9 cellular contexts compared by ENCODE assay signal in genomic region chr12:47807338-47807737, GRCh38. TPM values are rescaled to one million over a fixed set of nuclear protein-coding genes. Genes with fewer than 3 reads are reported as not detected.
A peak's percentile ranks its signal among the peaks of the same experiment; 100 is the strongest.
DNase-seq lines count a peak whose midpoint lies in the region; ATAC-seq and TF ChIP-seq lines count a peak whose summit lies in the region.
"Had no signal": no experiment of that assay in that cellular context is flagged by ENCODE, and none has a peak within 500 bp of the region (broad histone marks: within the 10 kb centered on the region; RNA-seq: fewer than 3 reads in every experiment).

No MANE protein-coding gene starts in this region.

- H3K36me3 Mint-ChIP-seq in CD14-positive monocyte = peaks cover 28 to 41% of the 10 kb centered on the region in 2 donors
- peaks cover 10% of the 10 kb centered on the region for H3K36me3 Mint-ChIP-seq in osteocyte (ENCODE audit: unreplicated experiment)

- peak overlapping the region; percentile 78 for H3K27ac ChIP-seq in OCI-LY3 (ENCODE audit: low read length)
- peak overlapping the region; percentile 92 to 99 (median 98) for H3K27ac ChIP-seq in esophagus muscularis mucosa (replicated peaks in 1 of 4)

- H3K9me3 Mint-ChIP-seq in CD14-positive monocyte (no peaks in the 10 kb centered on the region), osteocyte (ENCODE audit: unreplicated experiment) (no peaks in the 10 kb centered on the region)

- H3K36me3 ChIP-seq in OCI-LY3 (replicated peaks; ENCODE audit: low read depth, low read length) (peaks cover 10% of the 10 kb centered on the region), esophagus muscularis mucosa (peaks cover 0 to 20% (median 7%) of the 10 kb centered on the region in 4 donors)

- TF ChIP-seq CTCF in CD14-positive monocyte (IDR thresholded peaks at IDR 0.05) (no peak), OCI-LY3 (IDR thresholded peaks at IDR 0.05; ENCODE audit: low read depth, low read length) (no peak), esophagus muscularis mucosa (IDR thresholded peaks at IDR 0.05) (no peak), osteocyte (IDR thresholded peaks at IDR 0.05) (no peak)

- WGBS in esophagus muscularis mucosa = 32% methylated on average over 5 of the region's 5 CpGs

- H3K4me1 ChIP-seq in OCI-LY3 (ENCODE audit: low read length) = peaks cover 87% of the 10 kb centered on the region
- peaks cover 100% of the 10 kb centered on the region in 4 donors for H3K4me1 ChIP-seq in esophagus muscularis mucosa

- intact Hi-C loops in CD14-positive monocyte (cut with micrococcal nuclease) (no loop called here), esophagus muscularis mucosa (cut with DNase I) (no loop called here)

- no peak overlapping the region for H3K4me3 Mint-ChIP-seq in CD14-positive monocyte
- no peak overlapping the region for H3K4me3 Mint-ChIP-seq in osteocyte (ENCODE audit: unreplicated experiment)

- peak overlapping the region in 5 of 7 donors; percentile 24 to 94 (median 63) for H3K27ac Mint-ChIP-seq in CD14-positive monocyte
- peak overlapping the region; percentile 86 for H3K27ac Mint-ChIP-seq in osteocyte (ENCODE audit: unreplicated experiment)

- peak overlapping the region; percentile 48 for H3K9ac ChIP-seq in OCI-LY3 (ENCODE audit: low read length)

- H3K9me3 ChIP-seq in OCI-LY3 (ENCODE audit: insufficient read depth, low read length) (no peaks in the 10 kb centered on the region), esophagus muscularis mucosa (no peaks in the 10 kb centered on the region)

- no peaks in the 10 kb centered on the region for H4K20me1 ChIP-seq in OCI-LY3 (ENCODE audit: insufficient read depth, low read length)

- H3K4me2 ChIP-seq in OCI-LY3 (ENCODE audit: low read length) = peak overlapping the region; percentile 95

- DNase-seq in CD14-positive monocyte (ENCODE audit: low spot score) = peak; percentile 19
- DNase-seq in esophagus muscularis mucosa (ENCODE audit: extremely low spot score) = no peak
- no peak for DNase-seq in osteocyte (ENCODE audit: extremely low spot score, unreplicated experiment)
- DNase-seq in OCI-M1 (lab: John Stamatoyannopoulos, UW) = no peak
- no peak for DNase-seq in NOMO-1 treated with DMSO at 0.1 percent for 48 hours (lab: John Stamatoyannopoulos, UW; ENCODE audit: unreplicated experiment)
- DNase-seq: NCI-H2081 treated with DMSO at 0.1 percent for 48 hours had no signal

- H3K79me2 ChIP-seq in OCI-LY3 (ENCODE audit: low read length) = peaks cover 86% of the 10 kb centered on the region

- H3K27me3 Mint-ChIP-seq in CD14-positive monocyte (ENCODE audit: low read depth in 3 of 3) (peaks cover 0 to 3% (median 2%) of the 10 kb centered on the region in 3 donors), osteocyte (ENCODE audit: unreplicated experiment) (no peaks in the 10 kb centered on the region)

- H3K4me3 ChIP-seq in OCI-LY3 (ENCODE audit: low read length) (peak overlapping the region; percentile 57; the same call in 1 of the 2 replicates), esophagus muscularis mucosa (peak overlapping the region in 1 of 4 donors; percentile 15)

- no peak for TF ChIP-seq POLR2A in esophagus muscularis mucosa (IDR thresholded peaks at IDR 0.05; ENCODE audit: low read depth)

- H3K4me1 Mint-ChIP-seq in CD14-positive monocyte = peaks cover 94% of the 10 kb centered on the region
- peaks cover 70% of the 10 kb centered on the region for H3K4me1 Mint-ChIP-seq in osteocyte (ENCODE audit: unreplicated experiment)

- no peak for ATAC-seq in HG03159 (IDR thresholded peaks at IDR 0.05; ENCODE audit: unreplicated experiment)
- ATAC-seq in GM21367 (IDR thresholded peaks at IDR 0.05; ENCODE audit: unreplicated experiment) = no peak

- TF ChIP-seq EP300 in esophagus muscularis mucosa (IDR thresholded peaks at IDR 0.05) = no peak

- H2AFZ ChIP-seq in OCI-LY3 (ENCODE audit: low read depth, low read length) = no peak overlapping the region

- H3K27me3 ChIP-seq in OCI-LY3 (ENCODE audit: low read depth, low read length) = no peaks in the 10 kb centered on the region
- no peaks in the 10 kb centered on the region for H3K27me3 ChIP-seq in esophagus muscularis mucosa

RNA-seq across cellular contexts. Expression of gene HDAC7, which starts 12.4 kb away (rescaled TPM):
- 1 to 10 TPM; 5.9 to 8.4 TPM for polyA plus RNA-seq in CD14-positive monocyte
- 100 to 1,000 TPM in 1 of 4 donors, 10 to 100 TPM in 3; 58.3 to 105 (median 82.5) TPM for total RNA-seq in esophagus muscularis mucosa
- 114 and 120 TPM in 2 replicates for total RNA-seq in osteocyte

RNA-seq across cellular contexts. Expression of gene SLC48A1, which starts 34.3 kb away (rescaled TPM):
- 10 to 100 TPM; 15.8 to 19.6 TPM for polyA plus RNA-seq in CD14-positive monocyte
- 10 to 100 TPM; 34.5 to 56.0 (median 40.7) TPM for total RNA-seq in esophagus muscularis mucosa
- total RNA-seq in osteocyte = 21.2 and 21.6 TPM in 2 replicates

RNA-seq across cellular contexts. Expression of gene RAPGEF3, which starts 48.7 kb away (rescaled TPM):
- polyA plus RNA-seq in CD14-positive monocyte = under 1 TPM; 0.08 to 0.60 TPM
- 10 to 100 TPM; 18.3 to 48.2 (median 32.5) TPM for total RNA-seq in esophagus muscularis mucosa
- total RNA-seq in osteocyte = 1.2 and 1.9 TPM in 2 replicates
